Comparison of ENCODE assay signal across 25 cellular contexts in genomic region chr14:47526591-47527244, GRCh38.
A peak's percentile ranks its signal among the peaks of the same experiment; 100 is the strongest.
DNase-seq lines count a peak whose midpoint lies in the region; ATAC-seq, FAIRE-seq and TF ChIP-seq lines count a peak whose summit lies in the region.
"Had no signal": no experiment of that assay in that cellular context is flagged by ENCODE, and none has a peak within 500 bp of the region (broad histone marks: within the 10 kb centered on the region; RNA-seq: fewer than 3 reads in every experiment).

No MANE protein-coding gene starts in this region.

- TF ChIP-seq CTCF in D721Med (IDR thresholded peaks at IDR 0.05; ENCODE audit: insufficient read depth, missing control alignments) = no peak
- TF ChIP-seq CTCF in left lung (IDR thresholded peaks at IDR 0.05) = no peak
- TF ChIP-seq CTCF in transverse colon (IDR thresholded peaks at IDR 0.05) = no peak

- H3K27me3 ChIP-seq in left lung (no peaks in the 10 kb centered on the region), transverse colon (no peaks in the 10 kb centered on the region)
- H3K27me3 ChIP-seq: BLaER1 treated with 17β-estradiol and CSF1 and Interleukin-3, amounts not matched to agents 10 nM and 100 nM; Peyer's patch had no signal

- no peak overlapping the region for H3K4me3 ChIP-seq in left lung
- no peak overlapping the region for H3K4me3 ChIP-seq in transverse colon
- H3K4me3 ChIP-seq: BLaER1 treated with 17β-estradiol and CSF1 and Interleukin-3, amounts not matched to agents 10 nM and 100 nM; Peyer's patch; SK-N-MC had no signal

- peak; percentile 21 for FAIRE-seq in D721Med (lab: Jason Lieb, UNC)
- FAIRE-seq: A204.1, G401.6 had no signal

- no peak for TF ChIP-seq EP300 in transverse colon (IDR thresholded peaks at IDR 0.05; ENCODE audit: low read depth)

- H3K36me3 ChIP-seq in left lung (no peaks in the 10 kb centered on the region), transverse colon (no peaks in the 10 kb centered on the region)
- H3K36me3 ChIP-seq: BLaER1 treated with 17β-estradiol and CSF1 and Interleukin-3, amounts not matched to agents 10 nM and 100 nM; Peyer's patch had no signal

- H3K4me1 ChIP-seq in left lung = no peaks in the 10 kb centered on the region
- H3K4me1 ChIP-seq in transverse colon = no peaks in the 10 kb centered on the region
- H3K4me1 ChIP-seq: Peyer's patch had no signal

- ATAC-seq in left lung (peak; percentile 96), HG02938 (IDR thresholded peaks at IDR 0.05; ENCODE audit: unreplicated experiment) (no peak)

- DNase-seq in D721Med (ENCODE audit: insufficient read length, low spot score) = no peak
- peak; percentile 41 to 56 for DNase-seq in NOMO-1 (lab: John Stamatoyannopoulos, UW; ENCODE audit: unreplicated experiment in 2 of 2)
- no peak for DNase-seq in left lung
- DNase-seq in superior temporal gyrus (ENCODE audit: extremely low spot score) = peak; percentile 58
- DNase-seq in transverse colon = no peak
- no peak for DNase-seq in NCI-H524 (lab: John Stamatoyannopoulos, UW)
- DNase-seq: CD4-positive, alpha-beta T cell; DMS53; MM.1S; NCI-H1105; NCI-H146; NCI-H1930; NCI-H2107; NCI-H524 treated with DMSO at 0.1 percent for 48 hours; NCI-H82; NK-92 treated with Interleukin-12 subunit alpha and Interleukin-12 subunit beta, amount 100 ng/mL, for 24 hours; Peyer's patch; SIG-M5 had no signal

- in situ Hi-C loops in transverse colon (cut with MboI; ENCODE audit: low pct_ligation_motif_present in 1 of 4, low pct_unique_long_range_greater_than_20kb in 1 of 4, low sequenced_read_pairs in 3 of 4) = no loop called here

- 67 to 89% methylated on average over 3 of the region's 3 CpGs for WGBS in transverse colon (ENCODE audit: low coverage in 1 of 2), 2 donors

- no peak overlapping the region for H3K27ac ChIP-seq in left lung
- no peak overlapping the region for H3K27ac ChIP-seq in transverse colon
- H3K27ac ChIP-seq: BLaER1 treated with 17β-estradiol and CSF1 and Interleukin-3, amounts not matched to agents 10 nM and 100 nM; HL-60; KMS-11; Peyer's patch; SK-N-MC had no signal

- intact Hi-C loops in left lung (cut with DNase I) (no loop called here), transverse colon (cut with DNase I; ENCODE audit: low total_unique reads) (no loop called here)

- TF ChIP-seq POLR2A in transverse colon (IDR thresholded peaks at IDR 0.05) = no peak

- peaks cover 0 to 11% of the 10 kb centered on the region in 2 donors for H3K9me3 ChIP-seq in left lung
- H3K9me3 ChIP-seq in transverse colon = no peaks in the 10 kb centered on the region
- H3K9me3 ChIP-seq: Peyer's patch had no signal

Comparison
In these comparisons a context has a peak if more than half of its experiments do, and no peak if none do; other contexts are left out.
1. DNase-seq: peak in NOMO-1 (2 of 2) and superior temporal gyrus (single experiment); none in D721Med (single experiment), left lung (0 of 2), transverse colon (single experiment) and NCI-H524 (0 of 2).